ENCODE assay signal across 33 cellular contexts in the genomic region with DNA sequence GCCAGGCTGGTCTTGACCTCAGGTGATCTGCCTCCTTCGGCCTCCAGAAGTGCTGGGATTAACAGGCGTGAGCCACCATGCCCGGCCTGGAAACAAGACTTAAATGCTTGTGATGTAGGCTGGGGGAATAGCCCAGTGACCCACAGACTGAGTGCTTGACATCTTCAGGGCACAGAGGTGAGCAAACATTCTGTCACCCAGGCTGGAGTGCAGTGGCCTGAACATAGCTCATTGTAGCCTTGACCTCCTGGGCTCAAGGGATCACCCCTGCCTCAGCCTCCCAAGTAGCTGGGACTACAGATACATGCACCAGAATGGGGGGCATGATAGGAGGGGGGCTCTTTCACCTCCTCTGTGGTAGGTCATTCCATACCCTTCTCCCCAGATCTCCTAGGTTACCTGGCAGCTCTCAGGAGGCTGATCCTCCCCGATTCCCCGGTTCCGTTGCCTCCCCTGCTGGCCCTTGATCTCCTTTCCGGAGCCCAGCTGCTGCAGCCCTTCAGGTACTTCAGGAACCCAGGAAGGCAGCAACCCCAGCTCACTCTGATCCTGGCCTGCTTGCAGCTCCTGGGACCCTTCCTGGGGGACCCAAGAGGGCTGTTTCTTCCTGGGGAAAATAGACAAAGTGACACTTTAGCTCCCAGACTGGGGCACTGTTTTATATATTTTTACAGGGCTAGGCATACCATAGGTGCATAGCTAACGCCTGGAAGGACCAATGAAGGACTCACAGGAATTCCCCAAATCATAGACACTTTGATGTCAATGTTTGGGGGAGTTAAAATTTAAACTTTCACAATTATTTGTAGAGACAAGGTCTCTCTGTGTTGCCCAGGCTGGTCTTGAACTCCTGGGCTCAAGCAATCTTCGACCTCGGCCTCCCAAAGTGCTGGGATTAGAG. TPM values are rescaled to one million over a fixed set of nuclear protein-coding genes. Genes with fewer than 3 reads are reported as not detected.
"Had no signal": no experiment of that assay in that cellular context is flagged by ENCODE, and none has a peak within 500 bp of the region (broad histone marks: within the 10 kb centered on the region; RNA-seq: fewer than 3 reads in every experiment).

No MANE protein-coding gene starts in this region.

- H3K4me3 ChIP-seq: PC-9 had no signal

- H2AFZ ChIP-seq: PC-9 had no signal

- FAIRE-seq: TTC549 had no signal

- H3K27ac ChIP-seq: KMS-11, PC-9 had no signal

- ATAC-seq: activated CD4-positive, alpha-beta T cell treated with anti-CD3 and anti-CD28 coated beads for 36 hours; activated CD4-positive, CD25-positive, alpha-beta regulatory T cell treated with anti-CD3 and anti-CD28 coated beads, Interleukin-2, amount 50 U/mL, for 24 hours; activated CD8-positive, alpha-beta T cell treated with anti-CD3 and anti-CD28 coated beads, Interleukin-2, amount 10 ng/mL, durations not matched to agents 7 days and 5 days; activated naive CD8-positive, alpha-beta T cell treated with anti-CD3 and anti-CD28 coated beads, Interleukin-2, amount 50 U/mL, for 24 hours; WTC11 had no signal

- H3K4me2 ChIP-seq: KMS-11, PC-9 had no signal

- H3K9ac ChIP-seq: KMS-11 had no signal

- DNase-seq: activated CD4-positive, alpha-beta T cell treated with anti-CD3 and anti-CD28 coated beads for 36 hours; activated CD4-positive, alpha-beta T cell treated with anti-CD3 and anti-CD28 coated beads, Interleukin-2, amount 10 ng/mL, durations not matched to agents 7 days and 5 days; activated CD4-positive, alpha-beta T cell treated with anti-CD3 and anti-CD28 coated beads, Interleukin-2, amount 50 U/mL, for 48 hours; activated CD8-positive, alpha-beta T cell treated with anti-CD3 and anti-CD28 coated beads, Interleukin-2, amount 10 ng/mL, durations not matched to agents 7 days and 5 days; activated effector memory CD4-positive, alpha-beta T cell treated with Interleukin-2 at 50 U/mL for 16 hours; activated naive CD4-positive, alpha-beta T cell treated with anti-CD3 and anti-CD28 coated beads, Interleukin-2, amount 10 ng/mL, durations not matched to agents 7 days and 5 days; activated naive CD8-positive, alpha-beta T cell treated with anti-CD3 and anti-CD28 coated beads, Interleukin-2, amount 50 U/mL, for 24 hours; activated T-cell treated with anti-CD3 and anti-CD28 coated beads, Interleukin-2, amount 50 U/mL, for 48 hours; anterior cingulate cortex; central memory CD4-positive, alpha-beta T cell; MM.1S; MV-4-11; NCI-H1092; NCI-H1436 treated with DMSO at 0.1 percent for 48 hours; NCI-H1694 treated with DMSO at 0.1 percent for 48 hours; NCI-H2029; NCI-H2107; NCI-H2171; NCI-H510A; NCI-H526; NCI-H748 treated with DMSO at 0.1 percent for 48 hours; NK-92 treated with Interleukin-12 subunit alpha and Interleukin-12 subunit beta, amount 100 ng/mL, for 24 hours; PC-9; Right ventricle myocardium superior; T1000 had no signal

RNA-seq across cellular contexts. Expression of a gene that starts 11.8 kb away (rescaled TPM):
- total RNA-seq: activated CD4-positive, alpha-beta T cell treated with anti-CD3 and anti-CD28 coated beads for 36 hours; activated CD4-positive, alpha-beta T cell treated with anti-CD3 and anti-CD28 coated beads, Interleukin-2, amount 10 ng/mL, durations not matched to agents 7 days and 5 days; activated CD8-positive, alpha-beta T cell treated with anti-CD3 and anti-CD28 coated beads, Interleukin-2, amount 10 ng/mL, durations not matched to agents 7 days and 5 days; cerebellum; LHCN-M2; PC-9; Right ventricle myocardium superior; T-helper 1 cell treated with Interleukin-12 subunit alpha and Interleukin-12 subunit beta and Interleukin-4 antibody, amounts not matched to agents 30 ng/mL and 1 ng/mL, for 36 hours; T-helper 2 cell treated with Interferon-gamma antibody and Interleukin-4, amounts not matched to agents 100 ng/mL and 5 ng/mL, for 36 hours; WTC11 had no signal
